In genomic region chr1:101025283-101025679, GRCh38 we compare ENCODE assay signal across 8 cellular contexts. TPM values are rescaled to one million over a fixed set of nuclear protein-coding genes. Genes with fewer than 3 reads are reported as not detected.
DNase-seq lines count a peak whose midpoint lies in the region; ATAC-seq and TF ChIP-seq lines count a peak whose summit lies in the region.

No MANE protein-coding gene starts in this region.

- H3K27ac ChIP-seq in HUES48 (ENCODE audit: low read depth, low read length) (peak overlapping the region; percentile 87), osteoblast (ENCODE audit: low read depth, low read length) (peak overlapping the region; percentile 73)

- H3K36me3 ChIP-seq in HUES48 (ENCODE audit: control insufficient read depth, insufficient read depth, low read length) (peaks cover 35% of the 10 kb centered on the region), osteoblast (ENCODE audit: insufficient read depth, low read length) (peaks cover 7% of the 10 kb centered on the region)

- peaks cover 58% of the 10 kb centered on the region for H3K4me1 Mint-ChIP-seq in activated CD8-positive, alpha-beta T cell treated with anti-CD3 and anti-CD28 coated beads, Interleukin-2, amount 10 ng/mL, durations not matched to agents 7 days and 5 days (ENCODE audit: low read depth)

- H3K27me3 ChIP-seq in HUES48 (ENCODE audit: control insufficient read depth, insufficient read depth, low read length) = no peaks in the 10 kb centered on the region
- no peaks in the 10 kb centered on the region for H3K27me3 ChIP-seq in osteoblast (ENCODE audit: insufficient read depth, low read length)

- peaks cover 56% of the 10 kb centered on the region for H3K36me3 Mint-ChIP-seq in activated CD8-positive, alpha-beta T cell treated with anti-CD3 and anti-CD28 coated beads, Interleukin-2, amount 10 ng/mL, durations not matched to agents 7 days and 5 days (ENCODE audit: low read depth)

- peaks cover 48% of the 10 kb centered on the region for H3K79me2 ChIP-seq in osteoblast (ENCODE audit: insufficient read depth, low read length)

- peak overlapping the region; percentile 96 for H3K27ac Mint-ChIP-seq in activated CD8-positive, alpha-beta T cell treated with anti-CD3 and anti-CD28 coated beads, Interleukin-2, amount 10 ng/mL, durations not matched to agents 7 days and 5 days

- no peaks in the 10 kb centered on the region for H3K9me3 ChIP-seq in HUES48 (ENCODE audit: control insufficient read depth, insufficient read depth, low read length)
- no peaks in the 10 kb centered on the region for H3K9me3 ChIP-seq in osteoblast (ENCODE audit: low read depth, low read length)

- CTCF ChIA-PET in activated CD8-positive, alpha-beta T cell treated with anti-CD3 and anti-CD28 coated beads, Interleukin-2, amount 10 ng/mL, durations not matched to agents 7 days and 5 days (lab: Charles Lee) = interaction anchor here (1.0 to 3.2 kb wide), 8 partner anchors 9 to 284 kb away, joined by 3 to 20 read pairs (median 4); no protein-coding TSS in a partner anchor

- H3K4me2 ChIP-seq in osteoblast (ENCODE audit: insufficient read depth, low read length) = peak overlapping the region; percentile 95

- TF ChIP-seq CTCF in foreskin fibroblast (IDR thresholded peaks at IDR 0.05; ENCODE audit: low read depth, low read length) = no peak
- TF ChIP-seq CTCF in osteoblast (IDR thresholded peaks at IDR 0.05; ENCODE audit: extremely low read depth, low read depth, low read length) = no peak

- no peaks in the 10 kb centered on the region for H3K27me3 Mint-ChIP-seq in activated CD8-positive, alpha-beta T cell treated with anti-CD3 and anti-CD28 coated beads, Interleukin-2, amount 10 ng/mL, durations not matched to agents 7 days and 5 days (ENCODE audit: low read depth)

- peak overlapping the region; percentile 94 for H3K9ac ChIP-seq in HUES48 (ENCODE audit: low read depth, low read length)

- H3K9me3 Mint-ChIP-seq in activated CD8-positive, alpha-beta T cell treated with anti-CD3 and anti-CD28 coated beads, Interleukin-2, amount 10 ng/mL, durations not matched to agents 7 days and 5 days (ENCODE audit: insufficient read depth) = no peaks in the 10 kb centered on the region

- H2AFZ ChIP-seq in osteoblast (ENCODE audit: low read length) = peak overlapping the region; percentile 89

- ATAC-seq in GM21528 (IDR thresholded peaks at IDR 0.05; ENCODE audit: low FRiP score, unreplicated experiment) = peak; percentile 38
- peak; percentile 50 for ATAC-seq in activated CD8-positive, alpha-beta T cell treated with anti-CD3 and anti-CD28 coated beads, Interleukin-2, amount 10 ng/mL, durations not matched to agents 7 days and 5 days

- H3K4me1 ChIP-seq in HUES48 (ENCODE audit: control insufficient read depth, insufficient read depth, low read length) (peaks cover 32% of the 10 kb centered on the region), osteoblast (ENCODE audit: insufficient read depth, low read length) (peaks cover 15% of the 10 kb centered on the region)

- H3K4me3 Mint-ChIP-seq in activated CD8-positive, alpha-beta T cell treated with anti-CD3 and anti-CD28 coated beads, Interleukin-2, amount 10 ng/mL, durations not matched to agents 7 days and 5 days = peak overlapping the region; percentile 99

- POLR2A ChIA-PET in activated CD8-positive, alpha-beta T cell treated with anti-CD3 and anti-CD28 coated beads, Interleukin-2, amount 10 ng/mL, durations not matched to agents 7 days and 5 days (lab: Charles Lee) = interaction anchor here (0.9 to 2.8 kb wide), 9 partner anchors 10 to 213 kb away, joined by 3 to 11 read pairs (median 4); partner anchors contain the start of gene S1PR1

- H3K4me3 ChIP-seq in HUES48 (ENCODE audit: low read depth, low read length) = peak overlapping the region; percentile 76
- H3K4me3 ChIP-seq in foreskin fibroblast (ENCODE audit: low read depth in 1 of 2, low read length in 2 of 2) = peak overlapping the region; percentile 65 to 81
- H3K4me3 ChIP-seq in osteoblast (ENCODE audit: insufficient read depth, low read length) = peak overlapping the region; percentile 74

- DNase-seq in DMS53 (lab: John Stamatoyannopoulos, UW) = peak; percentile 72
- peak; percentile 32 for DNase-seq in activated CD8-positive, alpha-beta T cell treated with anti-CD3 and anti-CD28 coated beads, Interleukin-2, amount 10 ng/mL, durations not matched to agents 7 days and 5 days
- DNase-seq in foreskin fibroblast = peak in 1 of 2 donors; percentile 37
- DNase-seq in osteoblast (ENCODE audit: insufficient read length, low spot score, missing footprints) = peak; percentile 19
- DNase-seq in NCI-H446 (lab: John Stamatoyannopoulos, UW) = no peak
- DNase-seq in H4 (ENCODE audit: low spot score) = no peak

- no peaks in the 10 kb centered on the region for H4K20me1 ChIP-seq in osteoblast (ENCODE audit: insufficient read depth, low read length)

RNA-seq across cellular contexts. Expression of gene DPH5, which starts 0.3 kb away (rescaled TPM):
- 10 to 100 TPM; 37.8 to 41.7 TPM for total RNA-seq in activated CD8-positive, alpha-beta T cell treated with anti-CD3 and anti-CD28 coated beads, Interleukin-2, amount 10 ng/mL, durations not matched to agents 7 days and 5 days
- 32.1 and 33.3 TPM in 2 replicates for total RNA-seq in osteoblast
- 37.2 and 49.6 TPM in 2 replicates for total RNA-seq in H4 (2014; rRNA removed; shearing (Covaris generic))

Comparison
In these comparisons a context has a peak if more than half of its experiments do, and no peak if none do; other contexts are left out.
1. DNase-seq: peak in DMS53 (single experiment), activated CD8-positive, alpha-beta T cell treated with anti-CD3 and anti-CD28 coated beads, Interleukin-2, amount 10 ng/mL, durations not matched to agents 7 days and 5 days (single experiment) and osteoblast (single experiment); none in NCI-H446 (0 of 2) and H4 (single experiment).
2. Peak in every context shown above with its lines, with median percentiles within 50 percentile points of each other: H3K4me3 ChIP-seq.